19 cellular contexts compared by ENCODE assay signal in the genomic region with DNA sequence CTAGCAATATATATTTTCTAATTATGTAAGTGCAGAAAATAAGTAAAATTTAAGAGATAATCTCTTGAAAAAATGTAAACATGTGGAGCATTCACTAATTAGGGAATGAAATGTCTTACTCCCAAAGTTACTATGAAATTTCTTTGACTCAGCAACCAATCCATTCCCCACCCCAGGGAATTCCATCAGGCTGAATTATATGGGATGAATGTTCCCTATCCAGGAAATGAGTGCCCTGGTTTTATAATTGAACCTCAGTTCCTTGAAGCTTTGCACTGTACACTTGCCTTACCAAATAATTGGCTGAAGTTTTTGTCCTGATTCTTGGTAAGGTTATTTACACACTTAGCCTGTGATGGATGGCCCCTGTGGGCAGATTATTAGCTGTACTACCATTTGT.
DNase-seq lines count a peak whose midpoint lies in the region; ATAC-seq, FAIRE-seq and TF ChIP-seq lines count a peak whose summit lies in the region.
"Had no signal": no experiment of that assay in that cellular context is flagged by ENCODE, and none has a peak within 500 bp of the region (broad histone marks: within the 10 kb centered on the region; RNA-seq: fewer than 3 reads in every experiment).

No MANE protein-coding gene starts in this region.

- in situ Hi-C loops in IMR-90 (cut with MboI; ENCODE audit: low sequenced_read_pairs): no loop called here

- no peak overlapping the region for H2BK5ac ChIP-seq in IMR-90 (ENCODE audit: low read depth, low read length, poor library complexity, severe bottlenecking)

- H2AFZ ChIP-seq in IMR-90 (replicated peaks; ENCODE audit: low read length, poor library complexity): no peak overlapping the region

- H4K5ac ChIP-seq in IMR-90 (ENCODE audit: low read depth, low read length): no peak overlapping the region

- FAIRE-seq in bronchial epithelial cell (lab: Jason Lieb, UNC): no peak
- FAIRE-seq: H1 had no signal

- no peak overlapping the region for H4K8ac ChIP-seq in IMR-90 (ENCODE audit: low read depth in 2 of 2, low read length in 2 of 2)

- H3K36me3 ChIP-seq in IMR-90 (ENCODE audit: control insufficient read depth, insufficient read depth, low read length) (no peaks in the 10 kb centered on the region), bronchial epithelial cell (ENCODE audit: control insufficient read depth, insufficient read depth, low read length) (no peaks in the 10 kb centered on the region)
- H3K36me3 ChIP-seq: ascending aorta, neutrophil, suprapubic skin had no signal

- H4K91ac ChIP-seq in IMR-90 (ENCODE audit: insufficient read depth, low read depth, low read length): no peak overlapping the region

- CTCF ChIA-PET in IMR-90 (lab: Yijun Ruan, JAX): no interaction called here

- no peak overlapping the region for H2AK9ac ChIP-seq in IMR-90 (replicated peaks; ENCODE audit: low read depth, low read length, poor library complexity)

- H3K4me3 ChIP-seq in IMR-90 (ENCODE audit: insufficient read depth, low read depth, low read length) (no peak overlapping the region), bronchial epithelial cell (ENCODE audit: low read depth, low read length) (no peak overlapping the region), right cardiac atrium (ENCODE audit: low read length) (no peak overlapping the region)
- H3K4me3 ChIP-seq: ascending aorta, suprapubic skin had no signal

- H3K56ac ChIP-seq in IMR-90 (ENCODE audit: extremely low read depth, insufficient read depth, low read length): no peak overlapping the region

- H3K27me3 ChIP-seq in IMR-90 (ENCODE audit: control insufficient read depth, insufficient read depth, low read length) (no peaks in the 10 kb centered on the region), bronchial epithelial cell (ENCODE audit: control insufficient read depth, insufficient read depth, low read length) (no peaks in the 10 kb centered on the region), right cardiac atrium (ENCODE audit: control insufficient read depth, insufficient read depth) (no peaks in the 10 kb centered on the region)
- H3K27me3 ChIP-seq: ascending aorta, neutrophil, suprapubic skin had no signal

- no peak overlapping the region for H3K9ac ChIP-seq in IMR-90 (ENCODE audit: low read depth, low read length)

- H3K4me1 ChIP-seq in IMR-90 (ENCODE audit: control insufficient read depth, insufficient read depth, low read length) (no peaks in the 10 kb centered on the region), right cardiac atrium (ENCODE audit: control insufficient read depth, insufficient read depth, low read length) (peaks cover 2% of the 10 kb centered on the region)
- H3K4me1 ChIP-seq: ascending aorta had no signal

- H3K18ac ChIP-seq in IMR-90 (ENCODE audit: low read depth, low read length): no peak overlapping the region

- TF ChIP-seq CTCF in IMR-90 (conservative IDR thresholded peaks at IDR 0.05; ENCODE audit: low read depth, low read length) (no peak), bronchial epithelial cell (IDR thresholded peaks at IDR 0.05; ENCODE audit: insufficient read depth, low read length, severe bottlenecking) (no peak)

- dilution Hi-C loops in IMR-90 (cut with HindIII; ENCODE audit: low sequenced_read_pairs, unreplicated experiment): no loop called here

- H3K9me3 ChIP-seq in IMR-90 (ENCODE audit: control insufficient read depth, insufficient read depth, low read length): no peaks in the 10 kb centered on the region
- H3K9me3 ChIP-seq in right cardiac atrium (ENCODE audit: control insufficient read depth, low read length): no peaks in the 10 kb centered on the region
- H3K9me3 ChIP-seq: ascending aorta, neutrophil, suprapubic skin had no signal

- H3K4ac ChIP-seq in IMR-90 (ENCODE audit: low read depth, low read length): no peak overlapping the region

- H4K20me1 ChIP-seq in IMR-90 (ENCODE audit: insufficient read depth, low read length): no peaks in the 10 kb centered on the region

- no peak overlapping the region for H3K27ac ChIP-seq in IMR-90 (ENCODE audit: insufficient read depth, low read length)
- H3K27ac ChIP-seq in right cardiac atrium (ENCODE audit: low read length): no peak overlapping the region
- H3K27ac ChIP-seq: ascending aorta, neutrophil, suprapubic skin had no signal

- H2BK120ac ChIP-seq in IMR-90 (ENCODE audit: low read depth, low read length): no peak overlapping the region

- H2BK15ac ChIP-seq in IMR-90 (ENCODE audit: low read depth, low read length): no peak overlapping the region

- no peak overlapping the region for H2AK5ac ChIP-seq in IMR-90 (ENCODE audit: low read depth, low read length)

- no peak for TF ChIP-seq POLR2A in IMR-90 (IDR thresholded peaks at IDR 0.05; ENCODE audit: low read depth, low read length)

- no peak overlapping the region for H2BK20ac ChIP-seq in IMR-90 (ENCODE audit: low read depth, low read length)

- H3K23ac ChIP-seq in IMR-90 (ENCODE audit: low read depth, low read length): 0 out of 2 replicates have a peak overlapping the region, but pooled peaks have one; percentile 29

- no TSS peak for BruUV-seq in IMR-90 (replicated peaks; lab: Mats Ljungman, UMichigan)

- H3K4me2 ChIP-seq in IMR-90 (ENCODE audit: low read depth, low read length): no peak overlapping the region

- no peaks in the 10 kb centered on the region for H3K79me1 ChIP-seq in IMR-90 (ENCODE audit: low read depth in 1 of 2, low read length in 2 of 2)

- DNase-seq in DMS114 treated with DMSO at 0.1 percent for 48 hours (lab: John Stamatoyannopoulos, UW; ENCODE audit: unreplicated experiment) (peak; percentile 62), IMR-90 (no peak), bronchial epithelial cell (ENCODE audit: low read depth) (peak; percentile 31), renal cortical epithelial cell (ENCODE audit: low read depth) (peak; percentile 42), T1000 (lab: John Stamatoyannopoulos, UW) (no peak), NCI-H1930 (lab: John Stamatoyannopoulos, UW) (no peak), activated gamma-delta T cell treated with Interleukin-2 at 50 U/mL for 16 hours (no peak), right cardiac atrium (no peak)
- DNase-seq: activated CD4-positive, alpha-beta T cell treated with anti-CD3 and anti-CD28 coated beads, Interleukin-2, amount 50 U/mL, for 48 hours; activated naive CD4-positive, alpha-beta T cell treated with anti-CD3 and anti-CD28 coated beads for 36 hours; CD8-positive, alpha-beta T cell; DMS79 treated with DMSO at 0.1 percent for 48 hours; effector CD8-positive, alpha-beta T cell; NCI-H1694 treated with DMSO at 0.1 percent for 48 hours; NCI-H446 treated with DMSO at 0.1 percent for 48 hours had no signal

- intact Hi-C loops in IMR-90 (cut with micrococcal nuclease) (no loop called here), right cardiac atrium (cut with DNase I) (no loop called here)

- no peaks in the 10 kb centered on the region for H3K9me1 ChIP-seq in IMR-90 (ENCODE audit: insufficient read depth, low read length)

- ATAC-seq in IMR-90 (ENCODE audit: low read depth) (no peak), right cardiac atrium (no peak)
- ATAC-seq: CD8-positive, alpha-beta T cell had no signal

- POLR2A ChIA-PET in IMR-90 (lab: Charles Lee; ENCODE audit: unreplicated experiment): no interaction called here

- no peak overlapping the region for H3K14ac ChIP-seq in IMR-90 (replicated peaks; ENCODE audit: low read depth, low read length)

- no peak for TF ChIP-seq RAD21 in IMR-90 (IDR thresholded peaks at IDR 0.05; ENCODE audit: low read length)

TF ChIP-seq in IMR-90, 13 proteins besides CTCF, POLR2A, EP300 and RAD21:
- no peak for TF ChIP-seq SMC3 (IDR thresholded peaks at IDR 0.05; ENCODE audit: low read depth, low read length)
- no peak for TF ChIP-seq CHD1 (IDR thresholded peaks at IDR 0.05; ENCODE audit: low read depth, low read length)
- TF ChIP-seq, protein P1, sequence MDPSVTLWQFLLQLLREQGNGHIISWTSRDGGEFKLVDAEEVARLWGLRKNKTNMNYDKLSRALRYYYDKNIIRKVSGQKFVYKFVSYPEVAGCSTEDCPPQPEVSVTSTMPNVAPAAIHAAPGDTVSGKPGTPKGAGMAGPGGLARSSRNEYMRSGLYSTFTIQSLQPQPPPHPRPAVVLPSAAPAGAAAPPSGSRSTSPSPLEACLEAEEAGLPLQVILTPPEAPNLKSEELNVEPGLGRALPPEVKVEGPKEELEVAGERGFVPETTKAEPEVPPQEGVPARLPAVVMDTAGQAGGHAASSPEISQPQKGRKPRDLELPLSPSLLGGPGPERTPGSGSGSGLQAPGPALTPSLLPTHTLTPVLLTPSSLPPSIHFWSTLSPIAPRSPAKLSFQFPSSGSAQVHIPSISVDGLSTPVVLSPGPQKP (IDR thresholded peaks at IDR 0.05; ENCODE audit: borderline replicate concordance, low read depth, low read length): no peak
- no peak for TF ChIP-seq FOS (IDR thresholded peaks at IDR 0.05; ENCODE audit: low read depth, low read length)
- TF ChIP-seq BHLHE40 (IDR thresholded peaks at IDR 0.05; ENCODE audit: low read depth, low read length): no peak
- TF ChIP-seq CEBPB (IDR thresholded peaks at IDR 0.05; ENCODE audit: low read depth, low read length): no peak
- no peak for TF ChIP-seq NFE2L2 (IDR thresholded peaks at IDR 0.05; ENCODE audit: low read depth, low read length)
- TF ChIP-seq, protein P2, sequence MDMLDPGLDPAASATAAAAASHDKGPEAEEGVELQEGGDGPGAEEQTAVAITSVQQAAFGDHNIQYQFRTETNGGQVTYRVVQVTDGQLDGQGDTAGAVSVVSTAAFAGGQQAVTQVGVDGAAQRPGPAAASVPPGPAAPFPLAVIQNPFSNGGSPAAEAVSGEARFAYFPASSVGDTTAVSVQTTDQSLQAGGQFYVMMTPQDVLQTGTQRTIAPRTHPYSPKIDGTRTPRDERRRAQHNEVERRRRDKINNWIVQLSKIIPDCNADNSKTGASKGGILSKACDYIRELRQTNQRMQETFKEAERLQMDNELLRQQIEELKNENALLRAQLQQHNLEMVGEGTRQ (IDR thresholded peaks at IDR 0.05; ENCODE audit: low read depth, low read length): no peak
- TF ChIP-seq MAFK (IDR thresholded peaks at IDR 0.05; ENCODE audit: low read depth, low read length): no peak
- TF ChIP-seq RCOR1 (IDR thresholded peaks at IDR 0.05; ENCODE audit: insufficient replicate concordance, low read length): no peak

Comparison
In these comparisons a context has a peak if more than half of its experiments do, and no peak if none do; other contexts are left out.
1. DNase-seq: peak in DMS114 treated with DMSO at 0.1 percent for 48 hours (single experiment), bronchial epithelial cell (single experiment) and renal cortical epithelial cell (single experiment); none in IMR-90 (single experiment), T1000 (single experiment), NCI-H1930 (0 of 2), activated gamma-delta T cell treated with Interleukin-2 at 50 U/mL for 16 hours (single experiment) and right cardiac atrium (0 of 3).